11 cellular contexts compared by ENCODE assay signal in the genomic region with DNA sequence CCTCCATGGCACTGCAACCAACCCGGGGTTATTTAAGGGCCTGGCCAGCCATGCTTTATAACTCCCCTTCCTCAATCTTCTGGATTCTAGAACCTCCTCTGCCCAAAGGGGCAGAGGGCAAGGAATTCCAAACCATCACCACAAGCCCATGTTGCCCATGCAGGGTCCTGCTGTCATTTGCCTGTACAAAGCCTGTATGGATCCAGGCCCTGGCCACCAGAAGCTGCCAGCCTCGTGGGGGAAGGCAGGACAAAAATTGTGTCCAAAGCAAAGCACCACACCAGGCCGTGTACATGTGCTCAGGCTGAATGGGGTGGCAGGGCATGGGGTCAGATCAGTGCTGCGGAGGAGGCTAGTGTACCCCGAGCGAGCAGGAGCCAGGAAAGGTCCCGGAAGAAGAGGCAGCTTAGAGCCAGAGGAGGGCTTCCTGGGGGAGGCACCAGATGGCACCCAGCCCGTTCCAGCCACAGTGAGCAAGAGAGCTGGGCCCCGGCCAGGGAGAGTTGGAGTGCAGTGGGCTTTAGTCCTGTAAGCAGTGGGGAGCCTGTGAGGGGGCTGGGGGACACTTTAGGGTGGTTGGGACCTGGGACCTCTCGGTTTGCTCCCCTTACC. TPM values are rescaled to one million over a fixed set of nuclear protein-coding genes. Genes with fewer than 3 reads are reported as not detected.
A peak's percentile ranks its signal among the peaks of the same experiment; 100 is the strongest.
DNase-seq lines count a peak whose midpoint lies in the region; ATAC-seq, FAIRE-seq and TF ChIP-seq lines count a peak whose summit lies in the region.
"Had no signal": no experiment of that assay in that cellular context is flagged by ENCODE, and none has a peak within 500 bp of the region (broad histone marks: within the 10 kb centered on the region; RNA-seq: fewer than 3 reads in every experiment).

No MANE protein-coding gene starts in this region.

- H3K27me3 ChIP-seq in GM23248 (replicated peaks; ENCODE audit: insufficient read depth) = no peaks in the 10 kb centered on the region
- H3K27me3 ChIP-seq in astrocyte (ENCODE audit: insufficient read depth, low read length) = no peaks in the 10 kb centered on the region
- H3K27me3 ChIP-seq in left lung = no peaks in the 10 kb centered on the region

- H3K36me3 Mint-ChIP-seq in astrocyte (ENCODE audit: low read depth, unreplicated experiment) = peaks cover 27% of the 10 kb centered on the region
- peaks cover 59% of the 10 kb centered on the region for H3K36me3 Mint-ChIP-seq in stimulated activated memory B cell treated with anti-CD40 and anti-IgM and Interleukin-4, amounts not matched to agents 10 μg/mL and 1 μg/mL and 100 μg/mL, for 72 hours

- intact Hi-C loops in left lung (cut with DNase I) = loop anchor here in 1 of 2 donors (10.0 kb wide), 1 partner anchor 64 kb away; the partner anchor contains the start of gene ACTN4

- no peak for FAIRE-seq in astrocyte (lab: Jason Lieb, UNC)

- H3K4me3 ChIP-seq in GM23248 = no peak overlapping the region
- no peak overlapping the region for H3K4me3 ChIP-seq in astrocyte (ENCODE audit: insufficient read depth, low read depth, low read length)
- no peak overlapping the region for H3K4me3 ChIP-seq in left lung

- in situ Hi-C loops in GM23248 (cut with MboI) = no loop called here

- peaks cover 97% of the 10 kb centered on the region for H3K79me2 ChIP-seq in GM23248 (ENCODE audit: insufficient read depth)
- H3K79me2 ChIP-seq in astrocyte (ENCODE audit: insufficient read depth, low read length) = peaks cover 86% of the 10 kb centered on the region

- H3K9me3 Mint-ChIP-seq in astrocyte (ENCODE audit: unreplicated experiment) = no peaks in the 10 kb centered on the region
- H3K9me3 Mint-ChIP-seq in stimulated activated memory B cell treated with anti-CD40 and anti-IgM and Interleukin-4, amounts not matched to agents 10 μg/mL and 1 μg/mL and 100 μg/mL, for 72 hours = no peaks in the 10 kb centered on the region

- H3K4me3 Mint-ChIP-seq in astrocyte (ENCODE audit: unreplicated experiment) = no peak overlapping the region
- H3K4me3 Mint-ChIP-seq in stimulated activated memory B cell treated with anti-CD40 and anti-IgM and Interleukin-4, amounts not matched to agents 10 μg/mL and 1 μg/mL and 100 μg/mL, for 72 hours = no peak overlapping the region
- H3K4me3 Mint-ChIP-seq: CD14-positive monocyte; naive thymus-derived CD4-positive, alpha-beta T cell had no signal

- H3F3A ChIP-seq in GM23248 (ENCODE audit: insufficient read depth) = peaks cover 30% of the 10 kb centered on the region

- H3K9me3 ChIP-seq in GM23248 (ENCODE audit: low read depth) = no peaks in the 10 kb centered on the region
- H3K9me3 ChIP-seq in astrocyte (ENCODE audit: insufficient read depth, low read depth, low read length) = no peaks in the 10 kb centered on the region
- no peaks in the 10 kb centered on the region for H3K9me3 ChIP-seq in left lung

- H2AFZ ChIP-seq in GM23248 (no peak overlapping the region), astrocyte (ENCODE audit: low read depth, low read length) (no peak overlapping the region)

- ATAC-seq in left lung = no peak
- no peak for ATAC-seq in stimulated activated memory B cell treated with anti-CD40 and anti-IgM and Interleukin-4, amounts not matched to agents 10 μg/mL and 1 μg/mL and 100 μg/mL, for 72 hours
- ATAC-seq: naive thymus-derived CD4-positive, alpha-beta T cell had no signal

- H4K20me1 ChIP-seq in GM23248 (ENCODE audit: insufficient read depth) (no peaks in the 10 kb centered on the region), astrocyte (ENCODE audit: insufficient read depth, low read length) (peaks cover 90% of the 10 kb centered on the region)

- H3K27ac ChIP-seq in GM23248 (peak overlapping the region; percentile 4; the same call in 1 of the 2 replicates), astrocyte (ENCODE audit: low read depth, low read length) (peak overlapping the region; percentile 7), left lung (peak overlapping the region; percentile 23 to 51)

- TF ChIP-seq CTCF in astrocyte (IDR thresholded peaks at IDR 0.05; ENCODE audit: insufficient read depth, low read depth, low read length) (no peak), left lung (IDR thresholded peaks at IDR 0.05) (no peak)

- no peaks in the 10 kb centered on the region for H3K27me3 Mint-ChIP-seq in astrocyte (ENCODE audit: low read depth, unreplicated experiment)
- H3K27me3 Mint-ChIP-seq in stimulated activated memory B cell treated with anti-CD40 and anti-IgM and Interleukin-4, amounts not matched to agents 10 μg/mL and 1 μg/mL and 100 μg/mL, for 72 hours = no peaks in the 10 kb centered on the region
- H3K27me3 Mint-ChIP-seq: naive thymus-derived CD4-positive, alpha-beta T cell had no signal

- DNase-seq in GM23248 = peak; percentile 40
- no peak for DNase-seq in astrocyte (ENCODE audit: low read depth)
- no peak for DNase-seq in left lung
- no peak for DNase-seq in NCI-H1436 treated with DMSO at 0.1 percent for 48 hours (lab: John Stamatoyannopoulos, UW)
- DNase-seq in NCI-H2029 treated with DMSO at 0.1 percent for 48 hours (lab: John Stamatoyannopoulos, UW) = no peak
- no peak for DNase-seq in NCI-H1105 treated with DMSO at 0.1 percent for 48 hours (lab: John Stamatoyannopoulos, UW)
- no peak for DNase-seq in SKM-1 (lab: John Stamatoyannopoulos, UW; ENCODE audit: unreplicated experiment)
- DNase-seq: HCEC 1CT; naive thymus-derived CD4-positive, alpha-beta T cell had no signal

- H3K9ac ChIP-seq in GM23248 (peak overlapping the region; percentile 18; the same call in 1 of the 2 replicates), astrocyte (ENCODE audit: low read length) (peak overlapping the region; percentile 12)

- 69 to 79% methylated on average over 10 of the region's 10 CpGs for WGBS in GM23248 (ENCODE audit: low coverage in 1 of 2, low lambda C conversion rate in 2 of 2, missing lambda C conversion rate in 2 of 2), 2 experiments

- H3K36me3 ChIP-seq in GM23248 (ENCODE audit: low read depth) (peaks cover 61% of the 10 kb centered on the region), astrocyte (ENCODE audit: insufficient read depth, low read length) (peaks cover 55% of the 10 kb centered on the region), left lung (peaks cover 0 to 100% of the 10 kb centered on the region in 2 donors)

- H3K4me1 ChIP-seq in GM23248 (ENCODE audit: insufficient read depth) = peaks cover 7% of the 10 kb centered on the region; the same call in 1 of the 2 replicates
- H3K4me1 ChIP-seq in astrocyte (ENCODE audit: insufficient read depth, low read length) = peaks cover 58% of the 10 kb centered on the region
- peaks cover 11 to 56% of the 10 kb centered on the region in 2 donors for H3K4me1 ChIP-seq in left lung

- no peaks in the 10 kb centered on the region for H3K9me2 ChIP-seq in GM23248 (ENCODE audit: insufficient read depth)

- H3K4me2 ChIP-seq in GM23248 (ENCODE audit: unreplicated experiment) = no peak overlapping the region
- H3K4me2 ChIP-seq in astrocyte (ENCODE audit: low read length) = no peak overlapping the region

- H3K27ac Mint-ChIP-seq in astrocyte (ENCODE audit: unreplicated experiment) = peak overlapping the region; percentile 66
- H3K27ac Mint-ChIP-seq in stimulated activated memory B cell treated with anti-CD40 and anti-IgM and Interleukin-4, amounts not matched to agents 10 μg/mL and 1 μg/mL and 100 μg/mL, for 72 hours = peak overlapping the region; percentile 69

- peaks cover 38% of the 10 kb centered on the region for H3K4me1 Mint-ChIP-seq in astrocyte (ENCODE audit: low read depth, unreplicated experiment)
- peaks cover 5% of the 10 kb centered on the region for H3K4me1 Mint-ChIP-seq in stimulated activated memory B cell treated with anti-CD40 and anti-IgM and Interleukin-4, amounts not matched to agents 10 μg/mL and 1 μg/mL and 100 μg/mL, for 72 hours
- H3K4me1 Mint-ChIP-seq: CD14-positive monocyte had no signal

RNA-seq across cellular contexts. Expression of gene CAPN12, which starts 35.8 kb away (rescaled TPM):
- total RNA-seq in GM23248 (2014; rRNA removed; shearing (Covaris generic)) = 0.11 and 0.89 TPM in 2 replicates
- polyA plus RNA-seq in GM23248 (2016; fragmentation: Nextera tagmentation; extraction: Ambion mirVana) = 0.21 and 0.30 TPM in 2 replicates
- 4.6 and 6.0 TPM in 2 replicates for total RNA-seq in astrocyte
- 1 to 10 TPM; 1.7 to 4.5 TPM for total RNA-seq in left lung
- polyA plus RNA-seq: CD14-positive monocyte had no signal
